In genomic region chr1:61076728-61077675, GRCh38 we compare ENCODE assay signal across 8 cellular contexts. TPM values are rescaled to one million over a fixed set of nuclear protein-coding genes. Genes with fewer than 3 reads are reported as not detected.
DNase-seq lines count a peak whose midpoint lies in the region; ATAC-seq and TF ChIP-seq lines count a peak whose summit lies in the region.

No MANE protein-coding gene starts in this region.

- CTCF ChIA-PET in activated CD4-positive, alpha-beta memory T cell treated with anti-CD3 and anti-CD28 coated beads, Interleukin-2, amount 10 ng/mL, durations not matched to agents 7 days and 5 days (lab: Charles Lee) = interaction anchor here (0.6 to 6.5 kb wide), 5 partner anchors 17 to 775 kb away, joined by 3 to 73 read pairs (median 4); no protein-coding TSS in a partner anchor

- H3K27me3 ChIP-seq in ectodermal cell (ENCODE audit: control insufficient read depth, insufficient read depth, low read length, poor library complexity, severe bottlenecking) (peaks cover 48% of the 10 kb centered on the region), lung (ENCODE audit: control insufficient read depth, insufficient read depth) (no peaks in the 10 kb centered on the region)

- no peaks in the 10 kb centered on the region for H3K9me3 Mint-ChIP-seq in activated CD4-positive, alpha-beta memory T cell treated with anti-CD3 and anti-CD28 coated beads, Interleukin-2, amount 10 ng/mL, durations not matched to agents 7 days and 5 days

- H3K9me3 ChIP-seq in ectodermal cell (ENCODE audit: control insufficient read depth, low read length) (no peaks in the 10 kb centered on the region), lung (ENCODE audit: control insufficient read depth in 2 of 2, insufficient read depth in 1 of 2, low read length in 1 of 2) (no peaks in the 10 kb centered on the region)

- WGBS in ectodermal cell, 2 experiments = 1% methylated on average over 45 to 47 of the region's 49 CpGs
- WGBS in lung, 2 donors = 1% methylated on average over 49 of the region's 49 CpGs

- H3K4me3 Mint-ChIP-seq in activated CD4-positive, alpha-beta memory T cell treated with anti-CD3 and anti-CD28 coated beads, Interleukin-2, amount 10 ng/mL, durations not matched to agents 7 days and 5 days = peak overlapping the region; percentile 87

- H3K36me3 Mint-ChIP-seq in activated CD4-positive, alpha-beta memory T cell treated with anti-CD3 and anti-CD28 coated beads, Interleukin-2, amount 10 ng/mL, durations not matched to agents 7 days and 5 days (ENCODE audit: low read depth) = no peaks in the 10 kb centered on the region

- DNase-seq in Ammon's horn (ENCODE audit: low spot score) = peak; percentile 94
- DNase-seq in NCI-H526 treated with DMSO at 0.1 percent for 48 hours (lab: John Stamatoyannopoulos, UW) = peak; percentile 96
- DNase-seq in activated CD4-positive, alpha-beta memory T cell treated with anti-CD3 and anti-CD28 coated beads, Interleukin-2, amount 10 ng/mL, durations not matched to agents 7 days and 5 days = peak; percentile 84
- DNase-seq in lung (ENCODE audit: low spot score) = peak; percentile 86
- peak in 2 of 3 experiments; percentile 52 to 60 for DNase-seq in stimulated activated CD4-positive, alpha-beta T cell treated with anti-CD3 and anti-CD28 coated beads, TNF-alpha, amount 100 ng/mL, for 4 hours (ENCODE audit: low read depth in 3 of 3)

- peaks cover 30% of the 10 kb centered on the region for H3K27me3 Mint-ChIP-seq in activated CD4-positive, alpha-beta memory T cell treated with anti-CD3 and anti-CD28 coated beads, Interleukin-2, amount 10 ng/mL, durations not matched to agents 7 days and 5 days

- H3K4me1 ChIP-seq in ectodermal cell (ENCODE audit: control insufficient read depth, insufficient read depth, low read length) = peaks cover 19% of the 10 kb centered on the region
- H3K4me1 ChIP-seq in lung (ENCODE audit: control insufficient read depth in 2 of 2, insufficient read depth in 2 of 2, low read length in 2 of 2) = peaks cover 3 to 16% of the 10 kb centered on the region in 2 donors

- peaks cover 45% of the 10 kb centered on the region for H3K4me1 Mint-ChIP-seq in activated CD4-positive, alpha-beta memory T cell treated with anti-CD3 and anti-CD28 coated beads, Interleukin-2, amount 10 ng/mL, durations not matched to agents 7 days and 5 days

- peak overlapping the region; percentile 53 for H3K27ac ChIP-seq in ectodermal cell (ENCODE audit: insufficient read depth, low read depth, low read length, poor library complexity, severe bottlenecking)
- peak overlapping the region; percentile 58 to 81 for H3K27ac ChIP-seq in lung (ENCODE audit: low read depth in 1 of 2, low read length in 1 of 2)

- H3K4me3 ChIP-seq in ectodermal cell (ENCODE audit: insufficient read depth, low read depth, low read length) = peak overlapping the region; percentile 45
- H3K4me3 ChIP-seq in lung = peak overlapping the region; percentile 55

- no peaks in the 10 kb centered on the region for H3K36me3 ChIP-seq in ectodermal cell (ENCODE audit: control insufficient read depth, insufficient read depth, low read length)
- no peaks in the 10 kb centered on the region for H3K36me3 ChIP-seq in lung (ENCODE audit: control insufficient read depth in 2 of 2, insufficient read depth in 2 of 2, low read length in 2 of 2)

- peak; percentile 82 for ATAC-seq in GM19397 (IDR thresholded peaks at IDR 0.05; ENCODE audit: unreplicated experiment)
- peak; percentile 74 for ATAC-seq in HG03521 (IDR thresholded peaks at IDR 0.05; ENCODE audit: unreplicated experiment)
- ATAC-seq in lung (ENCODE audit: insufficient read depth, low FRiP score) = peak; percentile 63

- H3K27ac Mint-ChIP-seq in activated CD4-positive, alpha-beta memory T cell treated with anti-CD3 and anti-CD28 coated beads, Interleukin-2, amount 10 ng/mL, durations not matched to agents 7 days and 5 days = peak overlapping the region; percentile 95

- no peak for TF ChIP-seq CTCF in lung (IDR thresholded peaks at IDR 0.05; ENCODE audit: control extremely low read depth, extremely low read depth)

- POLR2A ChIA-PET in activated CD4-positive, alpha-beta memory T cell treated with anti-CD3 and anti-CD28 coated beads, Interleukin-2, amount 10 ng/mL, durations not matched to agents 7 days and 5 days (lab: Charles Lee) = interaction anchor here (0.9 to 3.8 kb wide), 12 partner anchors 9 to 1359 kb away, joined by 3 to 55 read pairs (median 4); no protein-coding TSS in a partner anchor

RNA-seq across cellular contexts. Expression of gene NFIA, which starts 5.4 kb away (rescaled TPM):
- 1 to 10 TPM; 2.4 to 3.0 TPM for total RNA-seq in activated CD4-positive, alpha-beta memory T cell treated with anti-CD3 and anti-CD28 coated beads, Interleukin-2, amount 10 ng/mL, durations not matched to agents 7 days and 5 days
- 0.87 TPM for polyA plus RNA-seq in ectodermal cell (2013, experiment 1 of 4)
- 0.59 TPM for polyA plus RNA-seq in ectodermal cell (2013, experiment 2 of 4)
- 0.96 TPM for polyA plus RNA-seq in ectodermal cell (2013, experiment 3 of 4)
- 0.93 TPM for polyA plus RNA-seq in ectodermal cell (2013, experiment 4 of 4)
- total RNA-seq in lung = 10 to 100 TPM; 60.9 to 63.4 TPM
- 1 to 10 TPM; 3.0 to 7.5 TPM for polyA plus RNA-seq in lung

Comparison
In these comparisons a context has a peak if more than half of its experiments do, and no peak if none do; other contexts are left out.
1. Peak in every context shown above with its lines: DNase-seq, ATAC-seq, H3K4me3 ChIP-seq and H3K27ac ChIP-seq.
2. RNA of gene NFIA, which starts 5.4 kb away (total RNA-seq): 60.9 to 63.4 TPM in lung; 2.4 to 3.0 TPM in activated CD4-positive, alpha-beta memory T cell treated with anti-CD3 and anti-CD28 coated beads, Interleukin-2, amount 10 ng/mL, durations not matched to agents 7 days and 5 days; every median in the first group is over 10 times any median in the second.